Comparison of ENCODE assay signal across 1 cellular context in the genomic region with DNA sequence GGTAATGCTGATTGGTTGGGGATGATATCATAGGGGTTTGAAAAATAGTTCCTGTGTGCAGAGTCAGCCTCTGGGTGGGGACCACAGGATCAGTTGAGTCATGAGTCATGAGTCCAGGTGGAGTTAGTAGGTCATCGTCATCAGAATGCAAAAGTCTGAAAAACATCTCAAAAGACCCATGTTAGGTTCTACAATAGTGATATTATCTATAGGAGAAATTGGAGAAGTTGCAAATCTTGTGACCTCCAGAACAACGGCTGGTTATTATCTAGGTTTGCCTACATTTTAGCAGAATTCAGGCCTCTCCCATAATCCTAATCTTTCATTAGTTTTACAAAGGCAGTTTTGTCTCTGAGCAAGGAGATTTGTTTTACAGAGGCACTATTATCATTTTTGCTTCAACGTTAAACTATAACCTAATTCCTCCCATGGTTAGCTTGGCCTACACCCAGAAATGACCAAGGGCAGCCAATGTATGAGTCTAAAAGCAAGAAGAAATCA.
TF ChIP-seq lines count a peak whose summit lies in the region.

No MANE protein-coding gene starts in this region.

TF ChIP-seq in HepG2, 621 proteins besides CTCF, POLR2A, EP300 and RAD21:
- TF ChIP-seq ATF7-NPFF (CRISPR knock-in tag; IDR thresholded peaks at IDR 0.05; ENCODE audit: low read depth) (no peak), RBFOX2 (IDR thresholded peaks at IDR 0.05; ENCODE audit: low read depth, low read length) (0 out of 2 replicates have a peak, but pooled peaks have one; percentile 20), CREB1 (IDR thresholded peaks at IDR 0.05) (peak; percentile 64; the same call in 1 of the 2 replicates), CREB1 (CRISPR knock-in tag; IDR thresholded peaks at IDR 0.05) (no peak)
